Comparison of ENCODE assay signal across 38 cellular contexts in genomic region chr21:14229399-14229798, GRCh38. TPM values are rescaled to one million over a fixed set of nuclear protein-coding genes. Genes with fewer than 3 reads are reported as not detected.
"Had no signal": no experiment of that assay in that cellular context is flagged by ENCODE, and none has a peak within 500 bp of the region (broad histone marks: within the 10 kb centered on the region; RNA-seq: fewer than 3 reads in every experiment).

No MANE protein-coding gene starts in this region.

- H3K4me3 ChIP-seq: MG63 had no signal

- DNase-seq: Karpas-422, Kasumi-1, MG63, MM.1S, MV-4-11, NCI-H1048, NCI-H1092, NCI-H1092 treated with DMSO at 0.1 percent for 48 hours, NCI-H1105, NCI-H1105 treated with DMSO at 0.1 percent for 48 hours, NCI-H1417, NCI-H1417 treated with DMSO at 0.1 percent for 48 hours, NCI-H1436, NCI-H1436 treated with DMSO at 0.1 percent for 48 hours, NCI-H146, NCI-H1694, NCI-H1694 treated with DMSO at 0.1 percent for 48 hours, NCI-H187, NCI-H187 treated with DMSO at 0.1 percent for 48 hours, NCI-H1930, NCI-H2029, NCI-H2029 treated with DMSO at 0.1 percent for 48 hours, NCI-H2081, NCI-H2081 treated with DMSO at 0.1 percent for 48 hours, NCI-H2107, NCI-H2171, NCI-H2171 treated with DMSO at 0.1 percent for 48 hours, NCI-H2227 treated with DMSO at 0.1 percent for 48 hours, NCI-H226, NCI-H345, NCI-H446, NCI-H446 treated with DMSO at 0.1 percent for 48 hours, NCI-H510A, NCI-H510A treated with DMSO at 0.1 percent for 48 hours had no signal

- H3K36me3 ChIP-seq: MG63 had no signal

- H3K27me3 ChIP-seq: MG63 had no signal

RNA-seq across cellular contexts. Expression of gene RBM11, which starts 13.4 kb away (rescaled TPM):
- total RNA-seq: LHCN-M2 had no signal

RNA-seq across cellular contexts. Expression of gene LIPI, which starts 18.6 kb away (rescaled TPM):
- total RNA-seq: LHCN-M2, M059J, MCF 10A, NCI-H460 had no signal
